Comparison of ENCODE assay signal across 9 cellular contexts in the genomic region with DNA sequence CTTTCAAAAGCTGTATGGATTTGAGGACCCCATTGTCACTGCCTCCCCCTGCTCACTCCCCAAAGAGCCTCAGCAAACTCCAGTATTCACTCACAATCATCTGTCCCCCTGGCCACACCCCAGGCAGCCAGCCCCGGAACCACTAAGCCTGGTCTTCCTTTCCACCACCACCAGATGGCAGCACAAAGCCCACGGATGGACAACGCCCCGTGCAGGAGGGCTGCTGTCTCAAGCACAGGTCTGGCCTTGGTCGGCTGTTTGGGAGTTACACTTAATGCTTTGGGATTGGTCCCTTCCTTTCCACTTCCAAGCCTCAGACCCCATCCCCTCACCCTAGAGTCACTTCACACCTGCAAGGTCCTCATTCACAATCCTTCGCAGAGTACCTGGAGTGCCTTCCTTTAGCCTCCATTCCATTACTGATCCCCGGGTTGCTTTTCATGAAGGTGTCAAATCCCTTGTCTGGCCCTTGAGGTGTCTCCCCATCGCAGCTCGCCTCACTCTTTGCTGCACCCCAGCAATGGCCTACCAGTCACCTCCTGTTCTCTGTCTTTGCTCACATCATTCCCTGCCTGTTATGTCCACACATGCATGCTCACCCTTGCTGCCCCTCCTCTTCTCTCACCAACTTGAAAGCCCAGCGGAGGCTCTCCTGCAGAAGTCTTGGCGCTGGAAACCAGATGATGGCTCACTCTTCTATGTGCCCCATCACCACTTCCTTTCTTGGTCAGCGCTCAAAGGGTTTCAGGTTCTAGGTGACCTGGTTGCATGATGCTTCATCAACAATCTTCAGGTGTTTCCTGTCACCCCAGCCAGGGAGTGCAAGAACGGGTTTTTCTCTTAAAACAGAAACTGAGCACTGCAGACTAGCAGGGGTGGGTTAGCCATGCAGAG. TPM values are rescaled to one million over a fixed set of nuclear protein-coding genes. Genes with fewer than 3 reads are reported as not detected.
A peak's percentile ranks its signal among the peaks of the same experiment; 100 is the strongest.
DNase-seq lines count a peak whose midpoint lies in the region; ATAC-seq and TF ChIP-seq lines count a peak whose summit lies in the region.
"Had no signal": no experiment of that assay in that cellular context is flagged by ENCODE, and none has a peak within 500 bp of the region (broad histone marks: within the 10 kb centered on the region; RNA-seq: fewer than 3 reads in every experiment).

No MANE protein-coding gene starts in this region.

- H3K27ac Mint-ChIP-seq in CD4-positive, alpha-beta T cell = no peak overlapping the region
- H3K27ac Mint-ChIP-seq: activated naive CD4-positive, alpha-beta T cell treated with anti-CD3 and anti-CD28 coated beads, Interleukin-2, amount 50 U/mL, for 24 hours had no signal

- no peak overlapping the region for H3K4me3 Mint-ChIP-seq in CD4-positive, alpha-beta T cell
- H3K4me3 Mint-ChIP-seq: activated naive CD4-positive, alpha-beta T cell treated with anti-CD3 and anti-CD28 coated beads, Interleukin-2, amount 50 U/mL, for 24 hours had no signal

- peak; percentile 87 for TF ChIP-seq CTCF in CD4-positive, alpha-beta T cell (IDR thresholded peaks at IDR 0.05)

- no peaks in the 10 kb centered on the region for H3K27me3 Mint-ChIP-seq in CD4-positive, alpha-beta T cell
- H3K27me3 Mint-ChIP-seq: activated naive CD4-positive, alpha-beta T cell treated with anti-CD3 and anti-CD28 coated beads, Interleukin-2, amount 50 U/mL, for 24 hours had no signal

- H3K4me1 Mint-ChIP-seq in CD4-positive, alpha-beta T cell (ENCODE audit: low read depth) = peaks cover 47% of the 10 kb centered on the region

- CTCF ChIA-PET in CD4-positive, alpha-beta T cell (lab: Charles Lee) = interaction anchor here (0.6 to 3.9 kb wide), 11 partner anchors 11 to 153 kb away, joined by 3 to 22 read pairs (median 7); partner anchors contain the start of gene KCNA3

- no peaks in the 10 kb centered on the region for H3K9me3 ChIP-seq in CD4-positive, alpha-beta T cell (ENCODE audit: control insufficient read depth, low read length)

- H3K27ac ChIP-seq in CD4-positive, alpha-beta T cell (ENCODE audit: low read depth, low read length) = peak overlapping the region; percentile 75

- POLR2A ChIA-PET in CD4-positive, alpha-beta T cell (lab: Charles Lee) = interaction anchor here (0.6 to 9.3 kb wide), 12 partner anchors 10 to 156 kb away, joined by 3 to 138 read pairs (median 4); partner anchors contain the start of gene KCNA3

- intact Hi-C loops in CD4-positive, alpha-beta T cell (cut with DNase I, micrococcal nuclease) = loop anchor here (1.0 to 10.0 kb wide), 11 partner anchors 12 to 331 kb away; partner anchors contain the start of genes CD53 (in 2 of the 2) and LRIF1 (in 1 of the 2)

- peak; percentile 72 for ATAC-seq in CD4-positive, alpha-beta T cell (ENCODE audit: poor library complexity)
- ATAC-seq in GM19397 (IDR thresholded peaks at IDR 0.05; ENCODE audit: unreplicated experiment) (peak; percentile 54), HG03439 (IDR thresholded peaks at IDR 0.05; ENCODE audit: unreplicated experiment) (peak; percentile 50)

- H3K27me3 ChIP-seq in CD4-positive, alpha-beta T cell (ENCODE audit: control insufficient read depth, insufficient read depth, low read length) = no peaks in the 10 kb centered on the region

- peak; percentile 77 to 85 (median 82) for DNase-seq in CD4-positive, alpha-beta T cell
- DNase-seq in NCI-H69 (lab: John Stamatoyannopoulos, UW) (peak; percentile 71), ecto neural progenitor cell (ENCODE audit: low spot score) (peak; percentile 84), midbrain (lab: John Stamatoyannopoulos, UW) (peak; percentile 68)
- peak; percentile 88 to 90 for DNase-seq in activated CD4-positive, alpha-beta T cell treated with anti-CD3 and anti-CD28 coated beads, Interleukin-2, amount 50 U/mL, for 48 hours
- peak; percentile 66 to 74 for DNase-seq in stimulated activated CD8-positive, alpha-beta memory T cell treated with anti-CD3 and anti-CD28 coated beads, Interleukin-7, amount 100 ng/mL, for 1 hour (ENCODE audit: low read depth in 2 of 2)

- no peaks in the 10 kb centered on the region for H3K36me3 Mint-ChIP-seq in CD4-positive, alpha-beta T cell (ENCODE audit: low read depth)
- H3K36me3 Mint-ChIP-seq: activated naive CD4-positive, alpha-beta T cell treated with anti-CD3 and anti-CD28 coated beads, Interleukin-2, amount 50 U/mL, for 24 hours had no signal

- H3K9me3 Mint-ChIP-seq in CD4-positive, alpha-beta T cell = no peaks in the 10 kb centered on the region
- H3K9me3 Mint-ChIP-seq: activated naive CD4-positive, alpha-beta T cell treated with anti-CD3 and anti-CD28 coated beads, Interleukin-2, amount 50 U/mL, for 24 hours had no signal

RNA-seq across cellular contexts. Expression of gene KCNA2, which starts 24.9 kb away (rescaled TPM):
- under 1 TPM; 0.78 to 0.88 TPM for total RNA-seq in CD4-positive, alpha-beta T cell

RNA-seq across cellular contexts. Expression of gene KCNA3, which starts 43.7 kb away (rescaled TPM):
- total RNA-seq in CD4-positive, alpha-beta T cell = 100 to 1,000 TPM; 112 to 118 TPM

Comparison
In these comparisons a context has a peak if more than half of its experiments do, and no peak if none do; other contexts are left out.
1. Peak in every context shown above with its lines: DNase-seq, ATAC-seq and H3K27ac ChIP-seq.